In genomic region chr2:202375006-202375610, GRCh38 we compare ENCODE assay signal across 8 cellular contexts. TPM values are rescaled to one million over a fixed set of nuclear protein-coding genes. Genes with fewer than 3 reads are reported as not detected.
DNase-seq lines count a peak whose midpoint lies in the region; ATAC-seq, FAIRE-seq and TF ChIP-seq lines count a peak whose summit lies in the region.

No MANE protein-coding gene starts in this region.

- no peaks in the 10 kb centered on the region for H3K9me3 Mint-ChIP-seq in activated naive CD8-positive, alpha-beta T cell treated with anti-CD3 and anti-CD28 coated beads, Interleukin-2, amount 10 ng/mL, durations not matched to agents 7 days and 5 days
- no peaks in the 10 kb centered on the region for H3K9me3 Mint-ChIP-seq in osteocyte (ENCODE audit: unreplicated experiment)

- TF ChIP-seq CTCF in osteocyte (IDR thresholded peaks at IDR 0.05) (no peak), tibial nerve (IDR thresholded peaks at IDR 0.05) (no peak)

- POLR2A ChIA-PET in activated naive CD8-positive, alpha-beta T cell treated with anti-CD3 and anti-CD28 coated beads, Interleukin-2, amount 10 ng/mL, durations not matched to agents 7 days and 5 days (lab: Charles Lee): no interaction called here

- no peaks in the 10 kb centered on the region for H3K27me3 ChIP-seq in tibial nerve

- DNase-seq in ACHN: peak; percentile 70
- DNase-seq in H54 (ENCODE audit: insufficient read length, low spot score): peak; percentile 31
- DNase-seq in SHP77 (lab: John Stamatoyannopoulos, UW): peak; percentile 37 to 60
- peak; percentile 44 for DNase-seq in activated naive CD8-positive, alpha-beta T cell treated with anti-CD3 and anti-CD28 coated beads, Interleukin-2, amount 10 ng/mL, durations not matched to agents 7 days and 5 days
- peak; percentile 72 for DNase-seq in Right ventricle myocardium superior
- peak; percentile 88 for DNase-seq in osteocyte (ENCODE audit: extremely low spot score, unreplicated experiment)
- DNase-seq in tibial nerve (ENCODE audit: low spot score in 2 of 2): peak; percentile 34 to 36

- peaks cover 0 to 33% (median 6%) of the 10 kb centered on the region in 4 donors for H3K4me1 ChIP-seq in tibial nerve

- no peaks in the 10 kb centered on the region for H3K9me3 ChIP-seq in tibial nerve

- peaks cover 1% of the 10 kb centered on the region for H3K36me3 Mint-ChIP-seq in activated naive CD8-positive, alpha-beta T cell treated with anti-CD3 and anti-CD28 coated beads, Interleukin-2, amount 10 ng/mL, durations not matched to agents 7 days and 5 days
- peaks cover 4% of the 10 kb centered on the region for H3K36me3 Mint-ChIP-seq in osteocyte (ENCODE audit: unreplicated experiment)

- H3K27ac ChIP-seq in tibial nerve: peak overlapping the region; percentile 86 to 99 (median 96)

- peak overlapping the region; percentile 82 for H3K27ac Mint-ChIP-seq in activated naive CD8-positive, alpha-beta T cell treated with anti-CD3 and anti-CD28 coated beads, Interleukin-2, amount 10 ng/mL, durations not matched to agents 7 days and 5 days
- peak overlapping the region; percentile 99 for H3K27ac Mint-ChIP-seq in osteocyte (ENCODE audit: unreplicated experiment)

- intact Hi-C loops in Right ventricle myocardium superior (cut with DNase I): loop anchor here (10.0 kb wide), 2 partner anchors 100 to 120 kb away; no protein-coding TSS in a partner anchor

- WGBS in tibial nerve, 2 donors: 1% methylated on average over 33 of the region's 33 CpGs

- peak overlapping the region; percentile 98 for H3K4me3 Mint-ChIP-seq in activated naive CD8-positive, alpha-beta T cell treated with anti-CD3 and anti-CD28 coated beads, Interleukin-2, amount 10 ng/mL, durations not matched to agents 7 days and 5 days
- peak overlapping the region; percentile 99 for H3K4me3 Mint-ChIP-seq in osteocyte (ENCODE audit: unreplicated experiment)

- in situ Hi-C loops in ACHN (cut with HindIII; ENCODE audit: low pct_ligation_motif_present, low pct_unique_long_range_greater_than_20kb, low sequenced_read_pairs): no loop called here

- H3K27me3 Mint-ChIP-seq in activated naive CD8-positive, alpha-beta T cell treated with anti-CD3 and anti-CD28 coated beads, Interleukin-2, amount 10 ng/mL, durations not matched to agents 7 days and 5 days: peaks cover 16% of the 10 kb centered on the region
- H3K27me3 Mint-ChIP-seq in osteocyte (ENCODE audit: unreplicated experiment): no peaks in the 10 kb centered on the region

- peak; percentile 43; the same call in 1 of the 2 replicates for TF ChIP-seq POLR2A in H54 (IDR thresholded peaks at IDR 0.05; ENCODE audit: low read depth, low read length)
- no peak for TF ChIP-seq POLR2A in tibial nerve (IDR thresholded peaks at IDR 0.05)

- H3K4me1 Mint-ChIP-seq in activated naive CD8-positive, alpha-beta T cell treated with anti-CD3 and anti-CD28 coated beads, Interleukin-2, amount 10 ng/mL, durations not matched to agents 7 days and 5 days: peaks cover 20% of the 10 kb centered on the region
- H3K4me1 Mint-ChIP-seq in osteocyte (ENCODE audit: unreplicated experiment): peaks cover 21% of the 10 kb centered on the region

- no peak for ATAC-seq in activated naive CD8-positive, alpha-beta T cell treated with anti-CD3 and anti-CD28 coated beads, Interleukin-2, amount 10 ng/mL, durations not matched to agents 7 days and 5 days (ENCODE audit: low read depth)
- ATAC-seq in Right ventricle myocardium superior (ENCODE audit: poor library complexity) (peak; percentile 9), GM21723 (IDR thresholded peaks at IDR 0.05; ENCODE audit: unreplicated experiment) (no peak)

- H3K36me3 ChIP-seq in tibial nerve: no peaks in the 10 kb centered on the region

- TF ChIP-seq EP300 in tibial nerve (IDR thresholded peaks at IDR 0.05): no peak

- peak overlapping the region; percentile 59 to 98 (median 84) for H3K4me3 ChIP-seq in tibial nerve

- peak; percentile 53 for FAIRE-seq in H54 (lab: Jason Lieb, UNC)

RNA-seq across cellular contexts. Expression of gene BMPR2, which starts 1.0 kb away (rescaled TPM):
- 10 to 100 TPM; 12.8 to 14.6 TPM for total RNA-seq in activated naive CD8-positive, alpha-beta T cell treated with anti-CD3 and anti-CD28 coated beads, Interleukin-2, amount 10 ng/mL, durations not matched to agents 7 days and 5 days
- total RNA-seq in Right ventricle myocardium superior (45.9 TPM), osteocyte (90.6 and 92.3 TPM in 2 replicates), tibial nerve (10 to 100 TPM; 37.8 to 53.3 (median 51.2) TPM)

Comparison
In these comparisons a context has a peak if more than half of its experiments do, and no peak if none do; other contexts are left out.
1. DNase-seq: peak in every context shown above with its lines; median percentile 88 in osteocyte; 72 in Right ventricle myocardium superior; 70 in ACHN; 48 in SHP77; 44 in activated naive CD8-positive, alpha-beta T cell treated with anti-CD3 and anti-CD28 coated beads, Interleukin-2, amount 10 ng/mL, durations not matched to agents 7 days and 5 days; 35 in tibial nerve; 31 in H54.